ENCODE assay signal across 20 cellular contexts in genomic region chr2:220226076-220226475, GRCh38.
"Had no signal": no experiment of that assay in that cellular context is flagged by ENCODE, and none has a peak within 500 bp of the region (broad histone marks: within the 10 kb centered on the region; RNA-seq: fewer than 3 reads in every experiment).

No MANE protein-coding gene starts in this region.

- H3K27ac ChIP-seq: suprapubic skin, transverse colon, vagina had no signal

- H3K4me3 Mint-ChIP-seq: activated T-helper 1 cell treated with anti-CD3 and anti-CD28 coated beads, Interleukin-12 subunit alpha, Interleukin-12 subunit beta, Interleukin-2, Interleukin-4 antibody, amounts not matched to agents 30 ng/mL and 10 ng/mL and 1 ng/mL, durations not matched to agents 14 hours and 24 hours and 36 hours; brain; endodermal cell; stimulated activated naive CD8-positive, alpha-beta T cell treated with anti-CD3 and anti-CD28 coated beads, Interleukin-15, amount 100 ng/mL, for 72 hours; T-helper 2 cell treated with Interferon-gamma antibody and Interleukin-4, amounts not matched to agents 5 μg/mL and 100 μg/mL, for 36 hours had no signal

- H3K36me3 Mint-ChIP-seq: activated naive CD4-positive, alpha-beta T cell treated with anti-CD3 and anti-CD28 coated beads, Interleukin-2, amount 50 U/mL, for 72 hours; brain had no signal

- H3K4me3 ChIP-seq: lung, suprapubic skin, transverse colon, vagina had no signal

- H3K9me3 Mint-ChIP-seq: activated naive CD4-positive, alpha-beta T cell treated with anti-CD3 and anti-CD28 coated beads, Interleukin-2, amount 50 U/mL, for 72 hours; activated T-helper 1 cell treated with anti-CD3 and anti-CD28 coated beads, Interleukin-12 subunit alpha, Interleukin-12 subunit beta, Interleukin-2, Interleukin-4 antibody, amounts not matched to agents 30 ng/mL and 10 ng/mL and 1 ng/mL, durations not matched to agents 14 hours and 24 hours and 36 hours; endodermal cell; T-helper 2 cell treated with Interferon-gamma antibody and Interleukin-4, amounts not matched to agents 5 μg/mL and 100 μg/mL, for 36 hours had no signal

- H3K4me1 Mint-ChIP-seq: endodermal cell; stimulated activated naive CD8-positive, alpha-beta T cell treated with anti-CD3 and anti-CD28 coated beads, Interleukin-15, amount 100 ng/mL, for 72 hours had no signal

- H3K4me1 ChIP-seq: transverse colon had no signal

- H3K9me3 ChIP-seq: suprapubic skin, transverse colon, vagina had no signal

- H3K27ac Mint-ChIP-seq: activated naive CD4-positive, alpha-beta T cell treated with anti-CD3 and anti-CD28 coated beads, Interleukin-2, amount 50 U/mL, for 72 hours; activated T-helper 1 cell treated with anti-CD3 and anti-CD28 coated beads, Interleukin-12 subunit alpha, Interleukin-12 subunit beta, Interleukin-2, Interleukin-4 antibody, amounts not matched to agents 30 ng/mL and 10 ng/mL and 1 ng/mL, durations not matched to agents 14 hours and 24 hours and 36 hours; endodermal cell; stimulated activated naive CD8-positive, alpha-beta T cell treated with anti-CD3 and anti-CD28 coated beads, Interleukin-15, amount 100 ng/mL, for 72 hours; T-helper 2 cell treated with Interferon-gamma antibody and Interleukin-4, amounts not matched to agents 5 μg/mL and 100 μg/mL, for 36 hours had no signal

- H3K36me3 ChIP-seq: suprapubic skin, transverse colon, vagina had no signal

- H3K27me3 Mint-ChIP-seq: brain; stimulated activated naive CD8-positive, alpha-beta T cell treated with anti-CD3 and anti-CD28 coated beads, Interleukin-15, amount 100 ng/mL, for 72 hours had no signal

- DNase-seq: activated CD4-positive, alpha-beta T cell treated with anti-CD3 and anti-CD28 coated beads, Interleukin-2, amount 50 U/mL, for 48 hours; activated gamma-delta T cell treated with Interleukin-2 at 50 U/mL for 16 hours; amniotic stem cell; central memory CD4-positive, alpha-beta T cell; endodermal cell; hypothalamus; islet precursor cell; midbrain; occipital lobe; small intestine; stimulated activated CD4-positive, alpha-beta T cell treated with anti-CD3 and anti-CD28 coated beads, Interleukin-4, amount 100 ng/mL, for 1 hour; stimulated activated naive CD8-positive, alpha-beta T cell treated with anti-CD3 and anti-CD28 coated beads, Interleukin-15, amount 100 ng/mL, for 72 hours; transverse colon had no signal

- ATAC-seq: activated naive CD4-positive, alpha-beta T cell treated with anti-CD3 and anti-CD28 coated beads, Interleukin-2, amount 50 U/mL, for 72 hours; stimulated activated naive CD8-positive, alpha-beta T cell treated with anti-CD3 and anti-CD28 coated beads, Interleukin-15, amount 100 ng/mL, for 72 hours had no signal

- H3K27me3 ChIP-seq: suprapubic skin, transverse colon, vagina had no signal
